Comparison of ENCODE assay signal across 8 cellular contexts in the genomic region with DNA sequence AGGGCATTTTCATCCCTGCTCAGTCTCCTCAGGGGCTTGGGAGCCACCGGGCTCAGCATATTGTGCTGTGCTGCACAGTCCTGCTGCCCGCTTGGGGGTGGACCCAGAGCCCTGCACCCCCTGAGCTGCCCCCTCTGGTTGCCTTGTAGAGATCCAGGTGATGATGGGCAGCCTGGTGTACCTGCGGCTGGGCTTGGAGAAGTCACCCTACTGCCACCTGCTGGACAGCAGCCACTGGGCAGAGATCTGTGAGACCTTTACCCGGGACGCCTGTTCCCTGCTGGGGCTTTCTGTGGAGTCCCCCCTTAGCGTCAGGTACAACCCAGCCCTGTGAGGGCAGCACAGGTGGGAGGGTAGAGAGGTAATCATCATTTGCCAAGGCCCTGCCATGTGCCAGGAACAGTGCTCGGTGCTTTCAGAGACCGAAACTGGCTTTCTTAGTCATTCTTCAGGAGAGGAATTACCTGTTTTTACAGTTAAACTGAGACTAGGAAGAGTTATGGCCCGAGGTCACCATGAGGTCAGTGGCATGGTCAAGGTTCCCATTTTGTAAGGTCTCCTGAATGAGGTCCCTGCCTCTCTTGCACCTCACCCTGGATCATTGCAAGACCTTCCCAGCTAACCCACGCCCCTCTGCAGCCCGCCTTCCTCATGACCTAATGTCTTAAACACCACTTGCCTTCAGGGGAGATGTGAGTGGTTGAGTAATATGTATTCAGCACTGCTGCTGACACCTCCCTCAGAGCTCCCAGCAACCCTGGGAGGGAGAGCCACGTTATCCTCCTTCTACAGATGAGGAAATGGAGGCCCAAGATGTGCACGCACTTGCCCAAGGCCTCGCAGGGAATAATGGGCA. TPM values are rescaled to one million over a fixed set of nuclear protein-coding genes. Genes with fewer than 3 reads are reported as not detected.
DNase-seq lines count a peak whose midpoint lies in the region; ATAC-seq and TF ChIP-seq lines count a peak whose summit lies in the region.

No MANE protein-coding gene starts in this region.

- peak; percentile 51 for DNase-seq in GM06990 (ENCODE audit: extremely low read depth, insufficient read length)
- DNase-seq in NCI-H345 (lab: John Stamatoyannopoulos, UW): peak; percentile 65
- peak; percentile 69 to 71 for DNase-seq in activated CD4-positive, alpha-beta T cell treated with anti-CD3 and anti-CD28 coated beads, Interleukin-2, amount 50 U/mL, for 4 hours
- DNase-seq in effector CD8-positive, alpha-beta T cell (lab: John Stamatoyannopoulos, UW): peak; percentile 61
- no peak for DNase-seq in natural killer cell treated with Interleukin-12 subunit alpha and Interleukin-12 subunit beta and Interleukin-15 and Interleukin-18, amount 100 ng/mL, for 72 hours (ENCODE audit: low spot score)
- DNase-seq in suprapubic skin (ENCODE audit: low spot score in 2 of 2): no peak

- TF ChIP-seq CTCF in GM06990 (IDR thresholded peaks at IDR 0.05; ENCODE audit: insufficient read depth, low read length, poor library complexity, severe bottlenecking) (peak; percentile 89), suprapubic skin (IDR thresholded peaks at IDR 0.05) (peak; percentile 23 to 63)

- no peak for TF ChIP-seq POLR2A in suprapubic skin (IDR thresholded peaks at IDR 0.05)

- H3K9me3 ChIP-seq in suprapubic skin: no peaks in the 10 kb centered on the region

- H3K9me3 Mint-ChIP-seq in natural killer cell treated with Interleukin-12 subunit alpha and Interleukin-12 subunit beta and Interleukin-15 and Interleukin-18, amount 100 ng/mL, for 72 hours: no peaks in the 10 kb centered on the region

- H3K4me3 Mint-ChIP-seq in natural killer cell treated with Interleukin-12 subunit alpha and Interleukin-12 subunit beta and Interleukin-15 and Interleukin-18, amount 100 ng/mL, for 72 hours: no peak overlapping the region

- H3K4me1 Mint-ChIP-seq in natural killer cell treated with Interleukin-12 subunit alpha and Interleukin-12 subunit beta and Interleukin-15 and Interleukin-18, amount 100 ng/mL, for 72 hours (ENCODE audit: low read depth in 2 of 2): peaks cover 9 to 18% of the 10 kb centered on the region in 2 donors

- ATAC-seq in HG02759 (IDR thresholded peaks at IDR 0.05; ENCODE audit: unreplicated experiment) (peak; percentile 68), HG03378 (IDR thresholded peaks at IDR 0.05; ENCODE audit: unreplicated experiment) (no peak)
- ATAC-seq in natural killer cell treated with Interleukin-12 subunit alpha and Interleukin-12 subunit beta and Interleukin-15 and Interleukin-18, amount 100 ng/mL, for 72 hours: peak; percentile 69 to 76

- no peak overlapping the region for H3K4me3 ChIP-seq in GM06990 (replicated peaks; ENCODE audit: low read depth, low read length)
- H3K4me3 ChIP-seq in suprapubic skin: no peak overlapping the region

- peaks cover 16% of the 10 kb centered on the region for H3K36me3 Mint-ChIP-seq in natural killer cell treated with Interleukin-12 subunit alpha and Interleukin-12 subunit beta and Interleukin-15 and Interleukin-18, amount 100 ng/mL, for 72 hours

- H3K27ac ChIP-seq in suprapubic skin: peak overlapping the region; percentile 20

- 37% methylated on average over 8 of the region's 14 CpGs for WGBS in suprapubic skin

- H3K4me1 ChIP-seq in suprapubic skin: peaks cover 4% of the 10 kb centered on the region

- H3K27me3 ChIP-seq in GM06990 (replicated peaks; ENCODE audit: control insufficient read depth, insufficient read depth, low read length) (no peaks in the 10 kb centered on the region), suprapubic skin (no peaks in the 10 kb centered on the region)

- TF ChIP-seq EP300 in suprapubic skin (IDR thresholded peaks at IDR 0.05): no peak

- H3K27me3 Mint-ChIP-seq in natural killer cell treated with Interleukin-12 subunit alpha and Interleukin-12 subunit beta and Interleukin-15 and Interleukin-18, amount 100 ng/mL, for 72 hours: no peaks in the 10 kb centered on the region

- H3K36me3 ChIP-seq in GM06990 (ENCODE audit: control insufficient read depth, insufficient read depth, low read length) (peaks cover 55% of the 10 kb centered on the region), suprapubic skin (peaks cover 87% of the 10 kb centered on the region)

- H3K27ac Mint-ChIP-seq in natural killer cell treated with Interleukin-12 subunit alpha and Interleukin-12 subunit beta and Interleukin-15 and Interleukin-18, amount 100 ng/mL, for 72 hours: no peak overlapping the region

RNA-seq across cellular contexts. Expression of gene NHP2, which starts 7.5 kb away (rescaled TPM):
- total RNA-seq in natural killer cell treated with Interleukin-12 subunit alpha and Interleukin-12 subunit beta and Interleukin-15 and Interleukin-18, amount 100 ng/mL, for 72 hours: 100 to 1,000 TPM; 139 to 196 TPM
- total RNA-seq in suprapubic skin: 100 to 1,000 TPM in 3 of 4 donors, 10 to 100 TPM in 1; 75.8 to 278 (median 210) TPM

RNA-seq across cellular contexts. Expression of gene RMND5B, which starts 15.4 kb away (rescaled TPM):
- total RNA-seq in natural killer cell treated with Interleukin-12 subunit alpha and Interleukin-12 subunit beta and Interleukin-15 and Interleukin-18, amount 100 ng/mL, for 72 hours: 10 to 100 TPM; 19.9 to 29.2 TPM
- 10 to 100 TPM; 38.6 to 60.6 (median 42.9) TPM for total RNA-seq in suprapubic skin

RNA-seq across cellular contexts. Expression of gene N4BP3, which starts 32.9 kb away (rescaled TPM):
- under 1 TPM; 0.20 to 0.26 TPM for total RNA-seq in natural killer cell treated with Interleukin-12 subunit alpha and Interleukin-12 subunit beta and Interleukin-15 and Interleukin-18, amount 100 ng/mL, for 72 hours
- 10 to 100 TPM in 3 of 4 donors, 1 to 10 TPM in 1; 7.6 to 14.0 (median 11.7) TPM for total RNA-seq in suprapubic skin

RNA-seq across cellular contexts. Expression of gene GMCL2, which starts 41.0 kb away (rescaled TPM):
- not detected for total RNA-seq in natural killer cell treated with Interleukin-12 subunit alpha and Interleukin-12 subunit beta and Interleukin-15 and Interleukin-18, amount 100 ng/mL, for 72 hours
- total RNA-seq in suprapubic skin: under 1 TPM in 1 of 4 donors, not detected in 3; 0.49 TPM

RNA-seq across cellular contexts. Expression of gene HNRNPAB, which starts 58.1 kb away (rescaled TPM):
- 100 to 1,000 TPM; 314 to 481 TPM for total RNA-seq in natural killer cell treated with Interleukin-12 subunit alpha and Interleukin-12 subunit beta and Interleukin-15 and Interleukin-18, amount 100 ng/mL, for 72 hours
- 100 to 1,000 TPM in 1 of 4 donors, 10 to 100 TPM in 3; 57.0 to 113 (median 83.1) TPM for total RNA-seq in suprapubic skin

Comparison
In these comparisons a context has a peak if more than half of its experiments do, and no peak if none do; other contexts are left out.
1. DNase-seq: peak in GM06990 (single experiment), NCI-H345 (single experiment), activated CD4-positive, alpha-beta T cell treated with anti-CD3 and anti-CD28 coated beads, Interleukin-2, amount 50 U/mL, for 4 hours (2 of 2) and effector CD8-positive, alpha-beta T cell (single experiment); none in natural killer cell treated with Interleukin-12 subunit alpha and Interleukin-12 subunit beta and Interleukin-15 and Interleukin-18, amount 100 ng/mL, for 72 hours (single experiment) and suprapubic skin (0 of 2).
2. RNA of gene N4BP3, which starts 32.9 kb away (total RNA-seq): 7.6 to 14.0 TPM in suprapubic skin; 0.20 to 0.26 TPM in natural killer cell treated with Interleukin-12 subunit alpha and Interleukin-12 subunit beta and Interleukin-15 and Interleukin-18, amount 100 ng/mL, for 72 hours; every median in the first group is over 4 times any median in the second.